Comparison of ENCODE assay signal across 8 cellular contexts in the genomic region with DNA sequence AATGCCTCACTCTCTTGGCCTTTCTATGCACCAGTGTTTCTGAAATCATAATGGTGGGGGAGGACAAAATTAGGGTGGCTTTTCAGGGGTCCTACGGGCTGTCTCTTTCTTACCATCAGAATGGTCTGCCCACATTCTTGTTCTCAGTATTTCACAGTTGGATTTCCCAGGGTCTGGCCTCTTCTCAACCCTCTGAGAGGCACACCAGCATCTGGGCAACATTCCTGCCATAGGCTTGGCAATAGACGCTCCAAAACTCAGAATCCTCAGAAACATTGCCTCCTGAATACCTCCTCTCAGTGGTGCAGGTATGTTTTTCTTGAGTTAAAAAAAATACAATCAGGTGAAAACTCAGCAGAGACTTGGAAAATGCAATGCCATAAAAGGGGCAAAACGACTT.
"Had no signal": no experiment of that assay in that cellular context is flagged by ENCODE, and none has a peak within 500 bp of the region (broad histone marks: within the 10 kb centered on the region; RNA-seq: fewer than 3 reads in every experiment).

No MANE protein-coding gene starts in this region.

- FAIRE-seq: G401.6, GM12891, GM12892, GM18507, GM19239 had no signal

- DNase-seq: GDM1, GF-D8 had no signal

- H3K4me3 ChIP-seq: GM12878 had no signal
